ENCODE assay signal across 9 cellular contexts in genomic region chr10:101141622-101142532, GRCh38. TPM values are rescaled to one million over a fixed set of nuclear protein-coding genes. Genes with fewer than 3 reads are reported as not detected.
DNase-seq lines count a peak whose midpoint lies in the region; ATAC-seq and TF ChIP-seq lines count a peak whose summit lies in the region.
"Had no signal": no experiment of that assay in that cellular context is flagged by ENCODE, and none has a peak within 500 bp of the region (broad histone marks: within the 10 kb centered on the region; RNA-seq: fewer than 3 reads in every experiment).

No MANE protein-coding gene starts in this region.

- no peak for TF ChIP-seq POLR2A in erythroblast (IDR thresholded peaks at IDR 0.05; ENCODE audit: low read length)

- no peaks in the 10 kb centered on the region for H3K9me3 Mint-ChIP-seq in naive thymus-derived CD8-positive, alpha-beta T cell
- H3K9me3 Mint-ChIP-seq: stimulated activated naive CD8-positive, alpha-beta T cell treated with anti-CD3 and anti-CD28 coated beads, Interleukin-15, Interleukin-2, amounts not matched to agents 100 ng/mL and 50 ng/mL, for 24 hours had no signal

- peak; percentile 67 to 81 (median 76) for DNase-seq in NCI-H1417 (lab: John Stamatoyannopoulos, UW)
- no peak for DNase-seq in NCI-H1417 treated with DMSO at 0.1 percent for 48 hours (lab: John Stamatoyannopoulos, UW)
- DNase-seq in HuH-7 (ENCODE audit: low spot score): peak; percentile 93
- peak; percentile 51 for DNase-seq in OCI-M2 (lab: John Stamatoyannopoulos, UW; ENCODE audit: unreplicated experiment)
- DNase-seq in activated T-cell treated with anti-CD3 and anti-CD28 coated beads for 24 hours (ENCODE audit: low read depth): peak; percentile 77
- DNase-seq in erythroblast (lab: John Stamatoyannopoulos, UW): peak; percentile 76 to 86
- DNase-seq in naive thymus-derived CD8-positive, alpha-beta T cell: peak; percentile 60 to 87 (median 76)
- DNase-seq in stimulated activated CD8-positive, alpha-beta memory T cell treated with anti-CD3 and anti-CD28 coated beads, Interleukin-7, amount 100 ng/mL, for 48 hours (ENCODE audit: extremely low read depth in 1 of 2, low read depth in 1 of 2): peak; percentile 59 to 64

- H3K27ac Mint-ChIP-seq in naive thymus-derived CD8-positive, alpha-beta T cell: peak overlapping the region in 1 of 10 donors; percentile 24
- H3K27ac Mint-ChIP-seq: stimulated activated naive CD8-positive, alpha-beta T cell treated with anti-CD3 and anti-CD28 coated beads, Interleukin-15, Interleukin-2, amounts not matched to agents 100 ng/mL and 50 ng/mL, for 24 hours had no signal

- peak overlapping the region in 2 of 10 donors; percentile 14 to 44 for H3K4me3 Mint-ChIP-seq in naive thymus-derived CD8-positive, alpha-beta T cell
- H3K4me3 Mint-ChIP-seq: stimulated activated naive CD8-positive, alpha-beta T cell treated with anti-CD3 and anti-CD28 coated beads, Interleukin-15, Interleukin-2, amounts not matched to agents 100 ng/mL and 50 ng/mL, for 24 hours had no signal

- peaks cover 13 to 38% (median 32%) of the 10 kb centered on the region in 4 donors for H3K4me1 Mint-ChIP-seq in naive thymus-derived CD8-positive, alpha-beta T cell

- POLR2A ChIA-PET in naive thymus-derived CD8-positive, alpha-beta T cell (lab: Charles Lee): interaction anchor here (0.7 to 2.4 kb wide), 6 partner anchors 10 to 99 kb away, joined by 3 to 10 read pairs (median 4); partner anchors contain the start of gene KAZALD1

- peak; percentile 76 to 87 for ATAC-seq in naive thymus-derived CD8-positive, alpha-beta T cell

- peaks cover 0 to 2% (median 0%) of the 10 kb centered on the region in 3 donors for H3K36me3 Mint-ChIP-seq in naive thymus-derived CD8-positive, alpha-beta T cell

- H3K27me3 Mint-ChIP-seq in naive thymus-derived CD8-positive, alpha-beta T cell: peaks cover 32 to 98% (median 66%) of the 10 kb centered on the region in 5 donors

RNA-seq across cellular contexts. Expression of gene TLX1, which starts 10.8 kb away (rescaled TPM):
- total RNA-seq in naive thymus-derived CD8-positive, alpha-beta T cell: not detected
- not detected for polyA plus RNA-seq in naive thymus-derived CD8-positive, alpha-beta T cell
